ENCODE assay signal across 32 cellular contexts in the genomic region with DNA sequence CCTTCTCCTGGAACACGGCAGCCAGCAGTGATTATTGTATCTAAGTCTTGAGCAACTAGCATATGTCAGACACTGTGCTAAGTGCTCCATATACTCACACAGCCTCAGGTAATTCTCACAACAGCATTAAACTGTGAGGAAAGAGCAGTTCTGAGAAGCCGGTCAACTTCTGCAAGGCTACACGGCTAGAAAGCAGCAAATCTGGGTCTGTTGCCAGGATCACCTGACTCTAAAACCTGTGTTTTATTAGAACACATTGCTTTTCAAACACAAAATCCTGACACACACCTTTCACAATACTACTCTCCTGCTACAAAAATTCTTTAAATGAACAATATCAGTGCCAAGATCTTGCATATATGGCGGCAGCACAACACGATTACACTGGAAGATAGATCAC. TPM values are rescaled to one million over a fixed set of nuclear protein-coding genes. Genes with fewer than 3 reads are reported as not detected.
"Had no signal": no experiment of that assay in that cellular context is flagged by ENCODE, and none has a peak within 500 bp of the region (broad histone marks: within the 10 kb centered on the region; RNA-seq: fewer than 3 reads in every experiment).

No MANE protein-coding gene starts in this region.

- ATAC-seq: activated CD8-positive, alpha-beta memory T cell treated with anti-CD3 and anti-CD28 coated beads, Interleukin-2, amount 10 ng/mL, durations not matched to agents 7 days and 5 days; activated T-helper 17 cell treated with anti-CD3 and anti-CD28 coated beads, Interleukin-2, amount 50 U/mL, for 72 hours; Panc1 had no signal

- H3K27me3 ChIP-seq: ascending aorta, SJSA1 had no signal

- H3K4me3 ChIP-seq: ascending aorta, SJSA1 had no signal

- H3K36me3 ChIP-seq: SJSA1 had no signal

- FAIRE-seq: TTC549 had no signal

- H3K4me1 ChIP-seq: ascending aorta, SJSA1 had no signal

- H3K27ac ChIP-seq: ascending aorta, KMS-11, SJSA1 had no signal

- DNase-seq: activated B cell treated with CpG ODN at 0.5 μM for 24 hours; activated CD4-positive, alpha-beta memory T cell treated with anti-CD3 and anti-CD28 coated beads, Interleukin-2, amount 10 ng/mL, durations not matched to agents 7 days and 5 days; activated CD4-positive, alpha-beta T cell treated with anti-CD3 and anti-CD28 coated beads for 48 hours; activated CD4-positive, CD25-positive, alpha-beta regulatory T cell treated with anti-CD3 and anti-CD28 coated beads, Interleukin-2, amount 50 U/mL, for 72 hours; activated CD8-positive, alpha-beta memory T cell treated with anti-CD3 and anti-CD28 coated beads for 24 hours; activated CD8-positive, alpha-beta memory T cell treated with anti-CD3 and anti-CD28 coated beads, Interleukin-2, amount 10 ng/mL, durations not matched to agents 7 days and 5 days; activated CD8-positive, alpha-beta memory T cell treated with anti-CD3 and anti-CD28 coated beads, Interleukin-2, amount 50 U/mL, for 48 hours; activated effector memory CD4-positive, alpha-beta T cell treated with anti-CD3 and anti-CD28 coated beads, Interleukin-2, amount 50 U/mL, for 16 hours; activated naive CD4-positive, alpha-beta T cell; activated naive CD4-positive, alpha-beta T cell treated with anti-CD3 and anti-CD28 coated beads, Interleukin-2, amount 50 U/mL, for 16 hours; activated naive CD8-positive, alpha-beta T cell treated with anti-CD3 and anti-CD28 coated beads for 36 hours; activated T-cell treated with anti-CD3 and anti-CD28 coated beads, Interleukin-2, amount 50 U/mL, for 48 hours; amygdala; NCI-H1105; NCI-H1417 treated with DMSO at 0.1 percent for 48 hours; NCI-H187 treated with DMSO at 0.1 percent for 48 hours; NCI-H2081; NCI-H2171 treated with DMSO at 0.1 percent for 48 hours; NCI-H2227 treated with DMSO at 0.1 percent for 48 hours; NCI-H446; NCI-H510A treated with DMSO at 0.1 percent for 48 hours; NCI-H526 treated with DMSO at 0.1 percent for 48 hours; NCI-H774; SHP77; SK-N-SH had no signal

- H3K9me3 ChIP-seq: ascending aorta, SJSA1, SK-N-SH had no signal

RNA-seq across cellular contexts. Expression of a gene that starts 49.8 kb away (rescaled TPM):
- total RNA-seq: M059J had no signal
